8 cellular contexts compared by ENCODE assay signal in the genomic region with DNA sequence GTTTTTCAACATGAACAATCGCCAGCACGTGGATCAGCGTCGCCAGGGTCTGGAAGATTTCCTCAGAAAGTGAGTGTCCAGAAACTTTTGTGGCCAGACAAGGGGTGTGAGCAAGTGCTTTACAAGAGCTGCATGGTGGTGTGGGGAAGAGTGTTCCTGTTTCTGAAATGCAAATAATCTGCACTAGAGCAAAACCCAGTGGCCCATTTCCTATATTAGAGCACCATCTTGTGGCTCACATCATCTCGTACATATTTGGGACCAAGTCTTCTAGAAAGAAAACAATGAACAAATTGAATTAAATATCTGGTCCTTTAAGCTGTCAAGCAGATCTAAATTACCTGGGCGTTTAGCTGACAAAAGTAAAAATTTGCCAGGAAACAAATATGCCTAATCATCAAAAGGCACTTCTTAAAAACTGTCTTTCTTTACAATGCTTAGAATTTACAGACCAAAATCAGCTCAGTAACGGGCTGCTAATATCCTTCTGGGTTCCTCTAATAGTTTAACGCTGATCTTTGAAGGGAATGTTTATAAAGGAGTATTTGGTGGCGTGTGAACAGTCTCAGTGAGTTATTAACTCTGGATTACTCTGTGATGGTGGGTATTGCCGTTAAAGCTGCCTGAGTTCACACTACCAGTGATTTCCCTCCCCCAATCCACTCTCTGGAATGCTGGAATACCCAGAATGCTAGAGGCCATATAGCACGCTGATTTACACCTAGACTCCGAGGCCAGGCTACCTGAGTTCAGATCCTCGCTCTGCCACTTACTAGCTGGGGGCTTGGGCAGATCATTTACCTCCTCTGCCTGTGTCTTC.
DNase-seq lines count a peak whose midpoint lies in the region; ATAC-seq, FAIRE-seq and TF ChIP-seq lines count a peak whose summit lies in the region.

No MANE protein-coding gene starts in this region.

- no peak overlapping the region for H2AFZ ChIP-seq in keratinocyte (ENCODE audit: control insufficient read depth, low read length)

- H3K9me3 ChIP-seq in breast epithelium (no peaks in the 10 kb centered on the region), keratinocyte (ENCODE audit: control insufficient read depth, low read depth, low read length) (no peaks in the 10 kb centered on the region)

- no peak for TF ChIP-seq POLR2A in breast epithelium (IDR thresholded peaks at IDR 0.05)

- no peaks in the 10 kb centered on the region for H3K36me3 ChIP-seq in breast epithelium
- no peaks in the 10 kb centered on the region for H3K36me3 ChIP-seq in keratinocyte (ENCODE audit: control insufficient read depth in 2 of 2, extremely low read depth in 1 of 2, insufficient read depth in 2 of 2, low read length in 2 of 2)

- ATAC-seq in GM18517 (IDR thresholded peaks at IDR 0.05; ENCODE audit: unreplicated experiment) (peak; percentile 86), HG03045 (IDR thresholded peaks at IDR 0.05; ENCODE audit: unreplicated experiment) (peak; percentile 70)

- dilution Hi-C loops in keratinocyte (cut with MboI; ENCODE audit: extremely low pct_ligation_motif_present, low sequenced_read_pairs) = no loop called here

- H3K79me2 ChIP-seq in keratinocyte (ENCODE audit: control insufficient read depth, insufficient read depth, low read length) = no peaks in the 10 kb centered on the region

- DNase-seq in AG09319 (ENCODE audit: extremely low read depth, low read depth) (peak; percentile 38), NCI-H2081 (lab: John Stamatoyannopoulos, UW) (peak; percentile 81 to 86), T-helper 9 cell (peak; percentile 22), breast epithelium (ENCODE audit: low spot score in 2 of 2) (peak in 1 of 2 donors; percentile 41), keratinocyte (ENCODE audit: low read depth, low spot score) (no peak)
- DNase-seq in stimulated activated CD4-positive, alpha-beta T cell treated with anti-CD3 and anti-CD28 coated beads, Interleukin-4, amount 100 ng/mL, for 24 hours = peak; percentile 57

- peaks cover 0 to 7% of the 10 kb centered on the region in 2 donors for H3K27me3 ChIP-seq in breast epithelium
- H3K27me3 ChIP-seq in keratinocyte (ENCODE audit: control insufficient read depth, extremely low read depth, insufficient read depth, low read length) = no peaks in the 10 kb centered on the region

- H4K20me1 ChIP-seq in keratinocyte (ENCODE audit: control insufficient read depth, extremely low read depth, insufficient read depth, low read length) = no peaks in the 10 kb centered on the region

- H3K4me1 ChIP-seq in breast epithelium = no peaks in the 10 kb centered on the region
- H3K4me1 ChIP-seq in keratinocyte (ENCODE audit: control insufficient read depth, extremely low read depth, insufficient read depth, low read length) = no peaks in the 10 kb centered on the region

- peak; percentile 65 for TF ChIP-seq CTCF in AG09319 (IDR thresholded peaks at IDR 0.05; ENCODE audit: low read depth, low read length)
- peak; percentile 38 to 88 (median 87) for TF ChIP-seq CTCF in breast epithelium (IDR thresholded peaks at IDR 0.05)
- peak; percentile 51 to 74 (median 55) for TF ChIP-seq CTCF in keratinocyte (optimal IDR thresholded peaks at IDR 0.05 in 1 of 3, IDR thresholded peaks at IDR 0.05 in 1 of 3, conservative IDR thresholded peaks at IDR 0.05 in 1 of 3; ENCODE audit: extremely low read depth in 1 of 3, insufficient read depth in 2 of 3, low read length in 3 of 3)

- H3K4me3 ChIP-seq in breast epithelium = no peak overlapping the region
- H3K4me3 ChIP-seq in keratinocyte (ENCODE audit: control insufficient read depth in 2 of 3, extremely low read depth in 1 of 3, insufficient read depth in 2 of 3, low read depth in 1 of 3, low read length in 3 of 3) = no peak overlapping the region

- H3K4me2 ChIP-seq in keratinocyte (ENCODE audit: control insufficient read depth, extremely low read depth, insufficient read depth, low read depth, low read length) = no peak overlapping the region

- no peaks in the 10 kb centered on the region for H3K9me1 ChIP-seq in keratinocyte (ENCODE audit: control insufficient read depth, extremely low read depth, insufficient read depth, low read length)

- intact Hi-C loops in breast epithelium (cut with DNase I; ENCODE audit: low total_unique reads) = loop anchor here (5.0 kb wide), 2 partner anchors 797 to 1817 kb away; a partner anchor contains a TSS

- peak; percentile 46 for FAIRE-seq in keratinocyte (lab: Jason Lieb, UNC)

- no peak overlapping the region for H3K9ac ChIP-seq in keratinocyte (ENCODE audit: control insufficient read depth, extremely low read depth, insufficient read depth, low read length)

- H3K27ac ChIP-seq in breast epithelium = no peak overlapping the region
- no peak overlapping the region for H3K27ac ChIP-seq in keratinocyte (ENCODE audit: control insufficient read depth, insufficient read depth, low read length)
